Comparison of ENCODE assay signal across 1 cellular context in the genomic region with DNA sequence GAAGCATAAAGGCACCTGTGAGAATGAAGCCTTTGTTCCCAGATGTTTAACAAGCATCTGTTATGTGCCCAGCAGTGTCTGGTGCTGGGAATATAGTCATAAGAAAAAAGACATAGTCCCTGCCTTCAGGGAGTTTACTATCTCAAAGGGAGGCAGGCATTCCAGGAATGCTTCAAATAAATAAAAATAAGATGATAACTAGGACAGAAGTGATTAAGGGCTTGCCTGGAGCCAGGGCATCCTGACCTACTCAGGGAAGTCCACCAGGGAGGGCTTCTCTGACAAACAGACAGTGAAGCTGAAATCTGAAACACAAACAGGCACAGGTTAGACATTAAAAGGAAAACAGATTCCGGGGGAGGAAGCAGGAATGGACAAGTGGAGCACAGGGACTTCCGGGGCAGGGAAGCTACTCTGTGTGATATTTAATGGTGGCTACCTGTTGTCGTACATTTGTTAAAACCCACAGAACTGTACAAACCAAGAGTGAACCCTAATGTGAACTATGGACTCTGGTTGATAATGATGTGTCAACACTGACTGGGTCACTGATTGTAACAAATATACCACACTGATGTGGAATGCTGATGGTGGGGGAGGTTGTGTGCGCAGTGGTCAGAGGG.
A peak's percentile ranks its signal among the peaks of the same experiment; 100 is the strongest.
TF ChIP-seq lines count a peak whose summit lies in the region.

No MANE protein-coding gene starts in this region.

TF ChIP-seq in HepG2, 621 proteins besides CTCF, POLR2A, EP300 and RAD21 (continued from another document and continues in another):
- no peak for TF ChIP-seq ZNF17 (CRISPR knock-in tag; IDR thresholded peaks at IDR 0.05)
- no peak for TF ChIP-seq ZMYM3 (CRISPR knock-in tag; IDR thresholded peaks at IDR 0.05)
- TF ChIP-seq ZNF75D (CRISPR knock-in tag; IDR thresholded peaks at IDR 0.05; ENCODE audit: borderline replicate concordance), result no peak
- TF ChIP-seq IRF2 (CRISPR knock-in tag; IDR thresholded peaks at IDR 0.05), result peak; percentile 72
- TF ChIP-seq REPIN1 (CRISPR knock-in tag; IDR thresholded peaks at IDR 0.05; ENCODE audit: borderline replicate concordance, low read depth), result peak; percentile 69; the same call in 1 of the 2 replicates
- TF ChIP-seq, protein P1, sequence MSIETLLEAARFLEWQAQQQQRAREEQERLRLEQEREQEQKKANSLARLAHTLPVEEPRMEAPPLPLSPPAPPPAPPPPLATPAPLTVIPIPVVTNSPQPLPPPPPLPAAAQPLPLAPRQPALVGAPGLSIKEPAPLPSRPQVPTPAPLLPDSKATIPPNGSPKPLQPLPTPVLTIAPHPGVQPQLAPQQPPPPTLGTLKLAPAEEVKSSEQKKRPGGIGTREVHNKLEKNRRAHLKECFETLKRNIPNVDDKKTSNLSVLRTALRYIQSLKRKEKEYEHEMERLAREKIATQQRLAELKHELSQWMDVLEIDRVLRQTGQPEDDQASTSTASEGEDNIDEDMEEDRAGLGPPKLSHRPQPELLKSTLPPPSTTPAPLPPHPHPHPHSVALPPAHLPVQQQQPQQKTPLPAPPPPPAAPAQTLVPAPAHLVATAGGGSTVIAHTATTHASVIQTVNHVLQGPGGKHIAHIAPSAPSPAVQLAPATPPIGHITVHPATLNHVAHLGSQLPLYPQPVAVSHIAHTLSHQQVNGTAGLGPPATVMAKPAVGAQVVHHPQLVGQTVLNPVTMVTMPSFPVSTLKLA (IDR thresholded peaks at IDR 0.05), result no peak
- no peak for TF ChIP-seq ZBTB42 (CRISPR knock-in tag; IDR thresholded peaks at IDR 0.05)
- no peak for TF ChIP-seq ZFAT (CRISPR knock-in tag; conservative IDR thresholded peaks at IDR 0.05)
- no peak for TF ChIP-seq ZSCAN29 (CRISPR knock-in tag; conservative IDR thresholded peaks at IDR 0.05)
- no peak for TF ChIP-seq PCBP1 (IDR thresholded peaks at IDR 0.05; ENCODE audit: borderline replicate concordance, low read depth, low read length)
- TF ChIP-seq, protein P2, sequence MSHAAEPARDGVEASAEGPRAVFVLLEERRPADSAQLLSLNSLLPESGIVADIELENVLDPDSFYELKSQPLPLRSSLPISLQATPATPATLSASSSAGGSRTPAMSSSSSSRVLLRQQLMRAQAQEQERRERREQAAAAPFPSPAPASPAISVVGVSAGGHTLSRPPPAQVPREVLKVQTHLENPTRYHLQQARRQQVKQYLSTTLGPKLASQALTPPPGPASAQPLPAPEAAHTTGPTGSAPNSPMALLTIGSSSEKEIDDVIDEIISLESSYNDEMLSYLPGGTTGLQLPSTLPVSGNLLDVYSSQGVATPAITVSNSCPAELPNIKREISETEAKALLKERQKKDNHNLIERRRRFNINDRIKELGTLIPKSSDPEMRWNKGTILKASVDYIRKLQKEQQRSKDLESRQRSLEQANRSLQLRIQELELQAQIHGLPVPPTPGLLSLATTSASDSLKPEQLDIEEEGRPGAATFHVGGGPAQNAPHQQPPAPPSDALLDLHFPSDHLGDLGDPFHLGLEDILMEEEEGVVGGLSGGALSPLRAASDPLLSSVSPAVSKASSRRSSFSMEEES (CRISPR knock-in tag; IDR thresholded peaks at IDR 0.05), result peak; percentile 79
- TF ChIP-seq ISX (CRISPR knock-in tag; conservative IDR thresholded peaks at IDR 0.05), result no peak
- TF ChIP-seq, protein P3, sequence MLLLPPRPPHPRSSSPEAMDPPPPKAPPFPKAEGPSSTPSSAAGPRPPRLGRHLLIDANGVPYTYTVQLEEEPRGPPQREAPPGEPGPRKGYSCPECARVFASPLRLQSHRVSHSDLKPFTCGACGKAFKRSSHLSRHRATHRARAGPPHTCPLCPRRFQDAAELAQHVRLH (CRISPR knock-in tag; IDR thresholded peaks at IDR 0.05; ENCODE audit: borderline replicate concordance, low read depth), result peak; percentile 66; the same call in 1 of the 2 replicates
- no peak for TF ChIP-seq WIZ (CRISPR knock-in tag; IDR thresholded peaks at IDR 0.05)
- TF ChIP-seq, protein P4, sequence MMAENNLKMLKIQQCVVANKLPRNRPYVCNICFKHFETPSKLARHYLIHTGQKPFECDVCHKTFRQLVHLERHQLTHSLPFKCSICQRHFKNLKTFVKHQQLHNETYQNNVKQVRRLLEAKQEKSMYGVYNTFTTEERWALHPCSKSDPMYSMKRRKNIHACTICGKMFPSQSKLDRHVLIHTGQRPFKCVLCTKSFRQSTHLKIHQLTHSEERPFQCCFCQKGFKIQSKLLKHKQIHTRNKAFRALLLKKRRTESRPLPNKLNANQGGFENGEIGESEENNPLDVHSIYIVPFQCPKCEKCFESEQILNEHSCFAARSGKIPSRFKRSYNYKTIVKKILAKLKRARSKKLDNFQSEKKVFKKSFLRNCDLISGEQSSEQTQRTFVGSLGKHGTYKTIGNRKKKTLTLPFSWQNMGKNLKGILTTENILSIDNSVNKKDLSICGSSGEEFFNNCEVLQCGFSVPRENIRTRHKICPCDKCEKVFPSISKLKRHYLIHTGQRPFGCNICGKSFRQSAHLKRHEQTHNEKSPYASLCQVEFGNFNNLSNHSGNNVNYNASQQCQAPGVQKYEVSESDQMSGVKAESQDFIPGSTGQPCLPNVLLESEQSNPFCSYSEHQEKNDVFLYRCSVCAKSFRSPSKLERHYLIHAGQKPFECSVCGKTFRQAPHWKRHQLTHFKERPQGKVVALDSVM (CRISPR knock-in tag; IDR thresholded peaks at IDR 0.05), result 0 out of 2 replicates have a peak, but pooled peaks have one; percentile 15
- TF ChIP-seq ZNF317 (CRISPR knock-in tag; IDR thresholded peaks at IDR 0.05), result peak; percentile 59; the same call in 1 of the 2 replicates
- TF ChIP-seq, protein P5, sequence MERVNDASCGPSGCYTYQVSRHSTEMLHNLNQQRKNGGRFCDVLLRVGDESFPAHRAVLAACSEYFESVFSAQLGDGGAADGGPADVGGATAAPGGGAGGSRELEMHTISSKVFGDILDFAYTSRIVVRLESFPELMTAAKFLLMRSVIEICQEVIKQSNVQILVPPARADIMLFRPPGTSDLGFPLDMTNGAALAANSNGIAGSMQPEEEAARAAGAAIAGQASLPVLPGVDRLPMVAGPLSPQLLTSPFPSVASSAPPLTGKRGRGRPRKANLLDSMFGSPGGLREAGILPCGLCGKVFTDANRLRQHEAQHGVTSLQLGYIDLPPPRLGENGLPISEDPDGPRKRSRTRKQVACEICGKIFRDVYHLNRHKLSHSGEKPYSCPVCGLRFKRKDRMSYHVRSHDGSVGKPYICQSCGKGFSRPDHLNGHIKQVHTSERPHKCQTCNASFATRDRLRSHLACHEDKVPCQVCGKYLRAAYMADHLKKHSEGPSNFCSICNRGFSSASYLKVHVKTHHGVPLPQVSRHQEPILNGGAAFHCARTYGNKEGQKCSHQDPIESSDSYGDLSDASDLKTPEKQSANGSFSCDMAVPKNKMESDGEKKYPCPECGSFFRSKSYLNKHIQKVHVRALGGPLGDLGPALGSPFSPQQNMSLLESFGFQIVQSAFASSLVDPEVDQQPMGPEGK (CRISPR knock-in tag; IDR thresholded peaks at IDR 0.05), result peak; percentile 74
- TF ChIP-seq KLF9 (CRISPR knock-in tag; IDR thresholded peaks at IDR 0.05; ENCODE audit: low read depth), result 0 out of 2 replicates have a peak, but pooled peaks have one; percentile 51
- TF ChIP-seq TRIM24 (CRISPR knock-in tag; IDR thresholded peaks at IDR 0.05), result no peak
- TF ChIP-seq NR2C2 (CRISPR knock-in tag; IDR thresholded peaks at IDR 0.05; ENCODE audit: borderline replicate concordance), result peak; percentile 91
- peak; percentile 94 for TF ChIP-seq FOXO1 (CRISPR knock-in tag; IDR thresholded peaks at IDR 0.05)
- no peak for TF ChIP-seq NFE2 (CRISPR knock-in tag; IDR thresholded peaks at IDR 0.05)
- TF ChIP-seq, protein P6, sequence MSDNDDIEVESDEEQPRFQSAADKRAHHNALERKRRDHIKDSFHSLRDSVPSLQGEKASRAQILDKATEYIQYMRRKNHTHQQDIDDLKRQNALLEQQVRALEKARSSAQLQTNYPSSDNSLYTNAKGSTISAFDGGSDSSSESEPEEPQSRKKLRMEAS (IDR thresholded peaks at IDR 0.05), result peak; percentile 55
- TF ChIP-seq MED1 (CRISPR knock-in tag; IDR thresholded peaks at IDR 0.05), result peak; percentile 99
- TF ChIP-seq, protein P7, sequence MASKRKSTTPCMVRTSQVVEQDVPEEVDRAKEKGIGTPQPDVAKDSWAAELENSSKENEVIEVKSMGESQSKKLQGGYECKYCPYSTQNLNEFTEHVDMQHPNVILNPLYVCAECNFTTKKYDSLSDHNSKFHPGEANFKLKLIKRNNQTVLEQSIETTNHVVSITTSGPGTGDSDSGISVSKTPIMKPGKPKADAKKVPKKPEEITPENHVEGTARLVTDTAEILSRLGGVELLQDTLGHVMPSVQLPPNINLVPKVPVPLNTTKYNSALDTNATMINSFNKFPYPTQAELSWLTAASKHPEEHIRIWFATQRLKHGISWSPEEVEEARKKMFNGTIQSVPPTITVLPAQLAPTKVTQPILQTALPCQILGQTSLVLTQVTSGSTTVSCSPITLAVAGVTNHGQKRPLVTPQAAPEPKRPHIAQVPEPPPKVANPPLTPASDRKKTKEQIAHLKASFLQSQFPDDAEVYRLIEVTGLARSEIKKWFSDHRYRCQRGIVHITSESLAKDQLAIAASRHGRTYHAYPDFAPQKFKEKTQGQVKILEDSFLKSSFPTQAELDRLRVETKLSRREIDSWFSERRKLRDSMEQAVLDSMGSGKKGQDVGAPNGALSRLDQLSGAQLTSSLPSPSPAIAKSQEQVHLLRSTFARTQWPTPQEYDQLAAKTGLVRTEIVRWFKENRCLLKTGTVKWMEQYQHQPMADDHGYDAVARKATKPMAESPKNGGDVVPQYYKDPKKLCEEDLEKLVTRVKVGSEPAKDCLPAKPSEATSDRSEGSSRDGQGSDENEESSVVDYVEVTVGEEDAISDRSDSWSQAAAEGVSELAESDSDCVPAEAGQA (IDR thresholded peaks at IDR 0.05; ENCODE audit: low read depth), result peak; percentile 22; the same call in 1 of the 2 replicates
- TF ChIP-seq, protein P7 (CRISPR knock-in tag; IDR thresholded peaks at IDR 0.05; ENCODE audit: borderline replicate concordance), result no peak
- TF ChIP-seq RCOR2 (CRISPR knock-in tag; IDR thresholded peaks at IDR 0.05), result peak; percentile 81; the same call in 1 of the 2 replicates
- TF ChIP-seq, protein P8, sequence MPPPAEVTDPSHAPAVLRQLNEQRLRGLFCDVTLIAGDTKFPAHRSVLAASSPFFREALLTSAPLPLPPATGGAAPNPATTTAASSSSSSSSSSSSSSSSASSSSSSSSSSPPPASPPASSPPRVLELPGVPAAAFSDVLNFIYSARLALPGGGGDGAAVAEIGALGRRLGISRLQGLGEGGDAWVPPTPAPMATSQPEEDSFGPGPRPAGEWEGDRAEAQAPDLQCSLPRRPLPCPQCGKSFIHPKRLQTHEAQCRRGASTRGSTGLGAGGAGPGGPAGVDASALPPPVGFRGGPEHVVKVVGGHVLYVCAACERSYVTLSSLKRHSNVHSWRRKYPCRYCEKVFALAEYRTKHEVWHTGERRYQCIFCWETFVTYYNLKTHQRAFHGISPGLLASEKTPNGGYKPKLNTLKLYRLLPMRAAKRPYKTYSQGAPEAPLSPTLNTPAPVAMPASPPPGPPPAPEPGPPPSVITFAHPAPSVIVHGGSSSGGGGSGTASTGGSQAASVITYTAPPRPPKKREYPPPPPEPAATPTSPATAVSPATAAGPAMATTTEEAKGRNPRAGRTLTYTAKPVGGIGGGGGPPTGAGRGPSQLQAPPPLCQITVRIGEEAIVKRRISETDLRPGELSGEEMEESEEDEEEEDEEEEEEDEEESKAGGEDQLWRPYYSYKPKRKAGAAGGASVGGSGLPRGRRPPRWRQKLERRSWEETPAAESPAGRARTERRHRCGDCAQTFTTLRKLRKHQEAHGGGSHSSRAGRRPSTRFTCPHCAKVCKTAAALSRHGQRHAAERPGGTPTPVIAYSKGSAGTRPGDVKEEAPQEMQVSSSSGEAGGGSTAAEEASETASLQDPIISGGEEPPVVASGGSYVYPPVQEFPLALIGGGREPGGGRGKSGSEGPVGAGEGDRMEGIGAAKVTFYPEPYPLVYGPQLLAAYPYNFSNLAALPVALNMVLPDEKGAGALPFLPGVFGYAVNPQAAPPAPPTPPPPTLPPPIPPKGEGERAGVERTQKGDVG (CRISPR knock-in tag; IDR thresholded peaks at IDR 0.05; ENCODE audit: borderline replicate concordance), result no peak
- TF ChIP-seq CHCHD3 (CRISPR knock-in tag; IDR thresholded peaks at IDR 0.05), result no peak
- TF ChIP-seq, protein P9, sequence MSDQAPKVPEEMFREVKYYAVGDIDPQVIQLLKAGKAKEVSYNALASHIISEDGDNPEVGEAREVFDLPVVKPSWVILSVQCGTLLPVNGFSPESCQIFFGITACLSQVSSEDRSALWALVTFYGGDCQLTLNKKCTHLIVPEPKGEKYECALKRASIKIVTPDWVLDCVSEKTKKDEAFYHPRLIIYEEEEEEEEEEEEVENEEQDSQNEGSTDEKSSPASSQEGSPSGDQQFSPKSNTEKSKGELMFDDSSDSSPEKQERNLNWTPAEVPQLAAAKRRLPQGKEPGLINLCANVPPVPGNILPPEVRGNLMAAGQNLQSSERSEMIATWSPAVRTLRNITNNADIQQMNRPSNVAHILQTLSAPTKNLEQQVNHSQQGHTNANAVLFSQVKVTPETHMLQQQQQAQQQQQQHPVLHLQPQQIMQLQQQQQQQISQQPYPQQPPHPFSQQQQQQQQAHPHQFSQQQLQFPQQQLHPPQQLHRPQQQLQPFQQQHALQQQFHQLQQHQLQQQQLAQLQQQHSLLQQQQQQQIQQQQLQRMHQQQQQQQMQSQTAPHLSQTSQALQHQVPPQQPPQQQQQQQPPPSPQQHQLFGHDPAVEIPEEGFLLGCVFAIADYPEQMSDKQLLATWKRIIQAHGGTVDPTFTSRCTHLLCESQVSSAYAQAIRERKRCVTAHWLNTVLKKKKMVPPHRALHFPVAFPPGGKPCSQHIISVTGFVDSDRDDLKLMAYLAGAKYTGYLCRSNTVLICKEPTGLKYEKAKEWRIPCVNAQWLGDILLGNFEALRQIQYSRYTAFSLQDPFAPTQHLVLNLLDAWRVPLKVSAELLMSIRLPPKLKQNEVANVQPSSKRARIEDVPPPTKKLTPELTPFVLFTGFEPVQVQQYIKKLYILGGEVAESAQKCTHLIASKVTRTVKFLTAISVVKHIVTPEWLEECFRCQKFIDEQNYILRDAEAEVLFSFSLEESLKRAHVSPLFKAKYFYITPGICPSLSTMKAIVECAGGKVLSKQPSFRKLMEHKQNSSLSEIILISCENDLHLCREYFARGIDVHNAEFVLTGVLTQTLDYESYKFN (CRISPR knock-in tag; conservative IDR thresholded peaks at IDR 0.05), result peak; percentile 98
- TF ChIP-seq, protein P10, sequence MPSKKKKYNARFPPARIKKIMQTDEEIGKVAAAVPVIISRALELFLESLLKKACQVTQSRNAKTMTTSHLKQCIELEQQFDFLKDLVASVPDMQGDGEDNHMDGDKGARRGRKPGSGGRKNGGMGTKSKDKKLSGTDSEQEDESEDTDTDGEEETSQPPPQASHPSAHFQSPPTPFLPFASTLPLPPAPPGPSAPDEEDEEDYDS (CRISPR knock-in tag; IDR thresholded peaks at IDR 0.05), result peak; percentile 55
- TF ChIP-seq HDAC2 (CRISPR knock-in tag; IDR thresholded peaks at IDR 0.05), result peak; percentile 88
- peak; percentile 93 for TF ChIP-seq ZNF792 (CRISPR knock-in tag; IDR thresholded peaks at IDR 0.05)
